19 cellular contexts compared by ENCODE assay signal in the genomic region with DNA sequence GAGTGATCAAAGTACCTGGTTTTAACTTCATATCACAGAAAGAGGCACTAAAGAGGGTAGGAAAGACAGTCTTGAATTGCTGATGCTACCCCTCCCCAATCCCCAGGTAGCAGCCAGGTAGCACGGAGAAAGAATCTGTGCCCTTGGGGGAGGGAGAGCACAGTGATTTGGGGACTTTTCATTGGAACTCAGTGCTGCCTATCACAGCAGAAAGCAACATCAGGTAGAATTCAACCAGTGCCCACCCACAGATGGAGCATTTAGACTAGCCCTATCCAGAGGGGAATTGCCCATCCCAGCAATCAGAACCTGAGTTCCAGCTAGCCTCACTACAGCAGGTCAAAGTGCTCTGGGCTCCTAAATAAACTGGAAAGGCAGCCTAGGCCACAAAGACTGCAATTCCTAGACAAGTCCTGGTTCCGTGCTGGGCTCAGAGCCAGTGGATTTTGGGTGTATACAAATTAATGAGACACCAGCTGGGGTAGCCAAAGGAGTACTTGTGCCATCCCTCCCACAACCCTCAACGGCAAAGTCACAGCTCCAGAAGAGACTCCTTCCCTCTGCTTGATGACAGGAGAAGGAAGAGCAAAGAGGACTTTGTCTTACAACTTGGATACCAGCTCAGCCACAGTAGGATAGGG.
"Had no signal": no experiment of that assay in that cellular context is flagged by ENCODE, and none has a peak within 500 bp of the region (broad histone marks: within the 10 kb centered on the region; RNA-seq: fewer than 3 reads in every experiment).

No MANE protein-coding gene starts in this region.

- ATAC-seq: foreskin keratinocyte; left lobe of liver; mucosa of descending colon; naive thymus-derived CD8-positive, alpha-beta T cell; sciatic nerve; stimulated activated naive B cell treated with anti-CD40 and anti-IgM and Interleukin-4, amounts not matched to agents 10 μg/mL and 1 μg/mL and 100 μg/mL, for 72 hours; stimulated activated naive CD8-positive, alpha-beta T cell treated with anti-CD3 and anti-CD28 coated beads, Interleukin-15, amount 100 ng/mL, for 72 hours had no signal

- H3K4me1 ChIP-seq: esophagus muscularis mucosa, foreskin keratinocyte, spleen, transverse colon had no signal

- H3K4me1 Mint-ChIP-seq: naive thymus-derived CD8-positive, alpha-beta T cell; neural crest cell; stimulated activated naive B cell treated with anti-CD40 and anti-IgM and Interleukin-4, amounts not matched to agents 10 μg/mL and 1 μg/mL and 100 μg/mL, for 72 hours; stimulated activated naive CD8-positive, alpha-beta T cell treated with anti-CD3 and anti-CD28 coated beads, Interleukin-15, amount 100 ng/mL, for 72 hours had no signal

- H3K27ac ChIP-seq: epithelial cell of prostate, esophagus muscularis mucosa, foreskin keratinocyte, spleen, thoracic aorta, transverse colon had no signal

- H3K27me3 ChIP-seq: esophagus muscularis mucosa, foreskin keratinocyte, spleen, transverse colon had no signal

- H3K9me3 ChIP-seq: esophagus muscularis mucosa, mucosa of descending colon, thoracic aorta, transverse colon had no signal

- H3K36me3 Mint-ChIP-seq: stimulated activated naive B cell treated with anti-CD40 and anti-IgM and Interleukin-4, amounts not matched to agents 10 μg/mL and 1 μg/mL and 100 μg/mL, for 72 hours had no signal

- H3K27ac Mint-ChIP-seq: naive thymus-derived CD8-positive, alpha-beta T cell; stimulated activated naive B cell treated with anti-CD40 and anti-IgM and Interleukin-4, amounts not matched to agents 10 μg/mL and 1 μg/mL and 100 μg/mL, for 72 hours; stimulated activated naive CD8-positive, alpha-beta T cell treated with anti-CD3 and anti-CD28 coated beads, Interleukin-15, amount 100 ng/mL, for 72 hours had no signal

- H3K27me3 Mint-ChIP-seq: stimulated activated naive B cell treated with anti-CD40 and anti-IgM and Interleukin-4, amounts not matched to agents 10 μg/mL and 1 μg/mL and 100 μg/mL, for 72 hours had no signal

- H3K4me3 Mint-ChIP-seq: naive thymus-derived CD8-positive, alpha-beta T cell; neural crest cell; stimulated activated naive B cell treated with anti-CD40 and anti-IgM and Interleukin-4, amounts not matched to agents 10 μg/mL and 1 μg/mL and 100 μg/mL, for 72 hours; stimulated activated naive CD8-positive, alpha-beta T cell treated with anti-CD3 and anti-CD28 coated beads, Interleukin-15, amount 100 ng/mL, for 72 hours had no signal

- H3K4me3 ChIP-seq: esophagus muscularis mucosa, mucosa of descending colon, spleen, thoracic aorta, transverse colon had no signal

- DNase-seq: effector memory CD4-positive, alpha-beta T cell; foreskin keratinocyte; kidney glomerular epithelial cell; mammary epithelial cell; mucosa of descending colon; naive thymus-derived CD8-positive, alpha-beta T cell; posterior cingulate gyrus; spleen; stimulated activated CD4-positive, alpha-beta T cell treated with anti-CD3 and anti-CD28 coated beads, Interleukin-2, amount 100 ng/mL, for 24 hours; stimulated activated CD4-positive, alpha-beta T cell treated with anti-CD3 and anti-CD28 coated beads, Interleukin-4, amount 100 ng/mL, for 4 hours; stimulated activated naive B cell treated with anti-CD40 and anti-IgM and Interleukin-4, amounts not matched to agents 10 μg/mL and 1 μg/mL and 100 μg/mL, for 72 hours; stimulated activated naive CD8-positive, alpha-beta T cell treated with anti-CD3 and anti-CD28 coated beads, Interleukin-15, amount 100 ng/mL, for 72 hours; transverse colon had no signal

- H3K36me3 ChIP-seq: esophagus muscularis mucosa, spleen, thoracic aorta, transverse colon had no signal
